In the genomic region with DNA sequence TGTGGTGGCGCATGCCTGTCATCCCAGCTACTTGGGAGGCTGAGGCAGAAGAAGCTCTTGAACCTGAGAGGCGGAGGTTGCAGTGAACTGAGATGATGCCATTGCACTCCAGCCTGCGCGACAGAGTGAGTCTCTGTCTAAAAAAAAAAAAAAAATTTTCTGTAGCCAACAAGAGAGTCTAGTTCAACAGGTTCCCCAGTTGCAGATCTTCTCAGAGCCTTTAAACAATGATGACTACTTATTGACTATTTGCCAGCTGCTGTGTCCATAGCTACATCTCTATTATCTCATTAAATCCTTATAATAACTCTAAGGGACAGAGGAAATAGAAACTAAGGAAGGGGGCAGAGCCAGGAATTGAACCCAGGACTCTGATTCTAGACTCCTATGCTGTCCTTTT, we compare ENCODE assay signal across 1 cellular context.
TF ChIP-seq lines count a peak whose summit lies in the region.

No MANE protein-coding gene starts in this region.

TF ChIP-seq in H1, 55 proteins besides CTCF, POLR2A, EP300 and RAD21:
- TF ChIP-seq, protein P1, sequence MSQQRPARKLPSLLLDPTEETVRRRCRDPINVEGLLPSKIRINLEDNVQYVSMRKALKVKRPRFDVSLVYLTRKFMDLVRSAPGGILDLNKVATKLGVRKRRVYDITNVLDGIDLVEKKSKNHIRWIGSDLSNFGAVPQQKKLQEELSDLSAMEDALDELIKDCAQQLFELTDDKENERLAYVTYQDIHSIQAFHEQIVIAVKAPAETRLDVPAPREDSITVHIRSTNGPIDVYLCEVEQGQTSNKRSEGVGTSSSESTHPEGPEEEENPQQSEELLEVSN (IDR thresholded peaks at IDR 0.05): no peak
- no peak for TF ChIP-seq SUZ12 (IDR thresholded peaks at IDR 0.05; ENCODE audit: low read length)
- no peak for TF ChIP-seq KDM1A (IDR thresholded peaks at IDR 0.05; ENCODE audit: borderline replicate concordance, low read length)
- no peak for TF ChIP-seq RFX5 (IDR thresholded peaks at IDR 0.05; ENCODE audit: borderline replicate concordance, low read depth, low read length)
- TF ChIP-seq NANOG (IDR thresholded peaks at IDR 0.05; ENCODE audit: insufficient read depth, low read depth, low read length, poor library complexity, severe bottlenecking): no peak
- TF ChIP-seq JUND (IDR thresholded peaks at IDR 0.05; ENCODE audit: low read length): no peak
- no peak for TF ChIP-seq CHD1 (IDR thresholded peaks at IDR 0.05; ENCODE audit: low read depth, low read length)
- no peak for TF ChIP-seq HDAC2 (IDR thresholded peaks at IDR 0.05; ENCODE audit: borderline replicate concordance in 1 of 2, low read depth in 2 of 2, low read length in 2 of 2)
- no peak for TF ChIP-seq EZH2 (IDR thresholded peaks at IDR 0.05; ENCODE audit: low read depth, low read length, severe bottlenecking)
- no peak for TF ChIP-seq TCF12 (IDR thresholded peaks at IDR 0.05; ENCODE audit: low read depth, low read length)
- TF ChIP-seq GTF2F1 (IDR thresholded peaks at IDR 0.05; ENCODE audit: borderline replicate concordance, low read depth, low read length): no peak
- no peak for TF ChIP-seq CBX5 (IDR thresholded peaks at IDR 0.05; ENCODE audit: low read depth, low read length)
- no peak for TF ChIP-seq EGR1 (IDR thresholded peaks at IDR 0.05; ENCODE audit: borderline replicate concordance, low read depth, low read length)
- TF ChIP-seq GABPA (IDR thresholded peaks at IDR 0.05; ENCODE audit: borderline replicate concordance, insufficient read depth, low read length): no peak
- no peak for TF ChIP-seq PHF8 (conservative IDR thresholded peaks at IDR 0.05; ENCODE audit: low read depth, low read length)
- TF ChIP-seq, protein P2, sequence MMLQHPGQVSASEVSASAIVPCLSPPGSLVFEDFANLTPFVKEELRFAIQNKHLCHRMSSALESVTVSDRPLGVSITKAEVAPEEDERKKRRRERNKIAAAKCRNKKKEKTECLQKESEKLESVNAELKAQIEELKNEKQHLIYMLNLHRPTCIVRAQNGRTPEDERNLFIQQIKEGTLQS (IDR thresholded peaks at IDR 0.05; ENCODE audit: insufficient read depth, low read depth, low read length): no peak
